ENCODE assay signal across 13 cellular contexts in genomic region chr11:58647141-58647699, GRCh38. TPM values are rescaled to one million over a fixed set of nuclear protein-coding genes. Genes with fewer than 3 reads are reported as not detected.
DNase-seq lines count a peak whose midpoint lies in the region; ATAC-seq lines count a peak whose summit lies in the region.
"Had no signal": no experiment of that assay in that cellular context is flagged by ENCODE, and none has a peak within 500 bp of the region (broad histone marks: within the 10 kb centered on the region; RNA-seq: fewer than 3 reads in every experiment).

No MANE protein-coding gene starts in this region.

- H3K27me3 Mint-ChIP-seq in memory B cell, result peaks cover 4% of the 10 kb centered on the region
- H3K27me3 Mint-ChIP-seq in activated CD8-positive, alpha-beta T cell treated with anti-CD3 and anti-CD28 coated beads, Interleukin-2, amount 10 ng/mL, durations not matched to agents 7 days and 5 days (ENCODE audit: low read depth), result no peaks in the 10 kb centered on the region

- CTCF ChIA-PET in activated CD8-positive, alpha-beta T cell treated with anti-CD3 and anti-CD28 coated beads, Interleukin-2, amount 10 ng/mL, durations not matched to agents 7 days and 5 days (lab: Charles Lee), result interaction anchor here (0.7 to 1.9 kb wide), 7 partner anchors 10 to 511 kb away, joined by 3 to 6 read pairs (median 4); no protein-coding TSS in a partner anchor

- ATAC-seq in GM18867 (IDR thresholded peaks at IDR 0.05; ENCODE audit: unreplicated experiment) (peak; percentile 85), GM21786 (IDR thresholded peaks at IDR 0.05; ENCODE audit: unreplicated experiment) (peak; percentile 90), HG03432 (IDR thresholded peaks at IDR 0.05; ENCODE audit: unreplicated experiment) (peak; percentile 90), memory B cell (ENCODE audit: low read depth) (peak; percentile 87)
- no peak for ATAC-seq in activated CD8-positive, alpha-beta T cell treated with anti-CD3 and anti-CD28 coated beads, Interleukin-2, amount 10 ng/mL, durations not matched to agents 7 days and 5 days
- ATAC-seq: heart right ventricle; naive thymus-derived CD4-positive, alpha-beta T cell had no signal

- DNase-seq in memory B cell (ENCODE audit: low spot score in 2 of 2) (peak; percentile 20 to 26), NCI-H748 treated with DMSO at 0.1 percent for 48 hours (lab: John Stamatoyannopoulos, UW) (no peak)
- no peak for DNase-seq in activated CD8-positive, alpha-beta T cell treated with anti-CD3 and anti-CD28 coated beads, Interleukin-2, amount 10 ng/mL, durations not matched to agents 7 days and 5 days
- no peak for DNase-seq in activated T-cell treated with anti-CD3 and anti-CD28 coated beads, Interleukin-2, amount 50 U/mL, for 48 hours
- DNase-seq in activated CD4-positive, alpha-beta T cell treated with anti-CD3 and anti-CD28 coated beads for 1 hour, result no peak
- DNase-seq: cerebellar nuclear complex; EL; heart right ventricle; naive thymus-derived CD4-positive, alpha-beta T cell; transverse colon had no signal

- no peaks in the 10 kb centered on the region for H3K36me3 Mint-ChIP-seq in memory B cell
- H3K36me3 Mint-ChIP-seq in activated CD8-positive, alpha-beta T cell treated with anti-CD3 and anti-CD28 coated beads, Interleukin-2, amount 10 ng/mL, durations not matched to agents 7 days and 5 days (ENCODE audit: low read depth), result peaks cover 3% of the 10 kb centered on the region

- H3K9me3 Mint-ChIP-seq in memory B cell, result peaks cover 6% of the 10 kb centered on the region
- peaks cover 6% of the 10 kb centered on the region for H3K9me3 Mint-ChIP-seq in activated CD8-positive, alpha-beta T cell treated with anti-CD3 and anti-CD28 coated beads, Interleukin-2, amount 10 ng/mL, durations not matched to agents 7 days and 5 days (ENCODE audit: insufficient read depth)

- POLR2A ChIA-PET in activated CD8-positive, alpha-beta T cell treated with anti-CD3 and anti-CD28 coated beads, Interleukin-2, amount 10 ng/mL, durations not matched to agents 7 days and 5 days (lab: Charles Lee), result interaction anchor here (0.5 kb wide), 1 partner anchor 26 kb away, joined by 3 read pairs; no protein-coding TSS in a partner anchor

- peaks cover 14% of the 10 kb centered on the region for H3K4me1 Mint-ChIP-seq in memory B cell
- H3K4me1 Mint-ChIP-seq in activated CD8-positive, alpha-beta T cell treated with anti-CD3 and anti-CD28 coated beads, Interleukin-2, amount 10 ng/mL, durations not matched to agents 7 days and 5 days (ENCODE audit: low read depth), result peaks cover 5% of the 10 kb centered on the region
- H3K4me1 Mint-ChIP-seq: naive thymus-derived CD4-positive, alpha-beta T cell had no signal

- no peak overlapping the region for H3K4me3 Mint-ChIP-seq in memory B cell
- H3K4me3 Mint-ChIP-seq in activated CD8-positive, alpha-beta T cell treated with anti-CD3 and anti-CD28 coated beads, Interleukin-2, amount 10 ng/mL, durations not matched to agents 7 days and 5 days, result no peak overlapping the region
- H3K4me3 Mint-ChIP-seq: naive thymus-derived CD4-positive, alpha-beta T cell had no signal

- H3K27ac Mint-ChIP-seq in memory B cell, result peak overlapping the region; percentile 53
- H3K27ac Mint-ChIP-seq in activated CD8-positive, alpha-beta T cell treated with anti-CD3 and anti-CD28 coated beads, Interleukin-2, amount 10 ng/mL, durations not matched to agents 7 days and 5 days, result no peak overlapping the region
- H3K27ac Mint-ChIP-seq: naive thymus-derived CD4-positive, alpha-beta T cell had no signal

RNA-seq across cellular contexts. Expression of gene CNTF, which starts 24.8 kb away (rescaled TPM):
- total RNA-seq in activated CD8-positive, alpha-beta T cell treated with anti-CD3 and anti-CD28 coated beads, Interleukin-2, amount 10 ng/mL, durations not matched to agents 7 days and 5 days, result 1 to 10 TPM; 2.8 to 4.2 TPM

Comparison
In these comparisons a context has a peak if more than half of its experiments do, and no peak if none do; other contexts are left out.
1. DNase-seq: peak in memory B cell (2 of 2); none in activated CD8-positive, alpha-beta T cell treated with anti-CD3 and anti-CD28 coated beads, Interleukin-2, amount 10 ng/mL, durations not matched to agents 7 days and 5 days (single experiment), activated T-cell treated with anti-CD3 and anti-CD28 coated beads, Interleukin-2, amount 50 U/mL, for 48 hours (0 of 2), activated CD4-positive, alpha-beta T cell treated with anti-CD3 and anti-CD28 coated beads for 1 hour (single experiment) and NCI-H748 treated with DMSO at 0.1 percent for 48 hours (single experiment).